ENCODE assay signal across 2 cellular contexts in the genomic region with DNA sequence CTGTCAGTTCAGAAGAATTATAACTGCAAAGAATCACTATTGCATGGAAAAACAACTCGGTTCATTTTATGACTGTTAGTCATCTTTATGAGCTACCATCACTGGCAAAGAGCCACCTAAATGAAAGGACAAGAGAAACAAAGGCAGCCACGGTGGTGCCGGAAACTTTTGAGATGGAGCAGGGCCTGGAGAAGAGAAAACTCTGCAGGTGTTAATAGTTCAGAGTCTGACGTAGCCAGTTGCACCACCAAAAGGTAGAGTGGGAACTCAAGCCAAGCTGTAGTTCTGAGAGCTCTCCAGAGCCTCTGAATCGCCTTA.
TF ChIP-seq lines count a peak whose summit lies in the region.

No MANE protein-coding gene starts in this region.

TF ChIP-seq in HCT116, 20 proteins besides CTCF, POLR2A, EP300 and RAD21:
- TF ChIP-seq FOSL1 (IDR thresholded peaks at IDR 0.05; ENCODE audit: low read depth) (no peak), CBX3 (IDR thresholded peaks at IDR 0.05; ENCODE audit: low read depth) (no peak), CEBPB (IDR thresholded peaks at IDR 0.05; ENCODE audit: low read depth) (no peak), EZH2 (IDR thresholded peaks at IDR 0.05) (no peak), POLR2AphosphoS5 (IDR thresholded peaks at IDR 0.05; ENCODE audit: low read depth, low read length) (no peak), SRF (IDR thresholded peaks at IDR 0.05; ENCODE audit: low read depth) (no peak), ZFX (IDR thresholded peaks at IDR 0.05) (no peak), ZNF274 (IDR thresholded peaks at IDR 0.05; ENCODE audit: low read depth, low read length) (no peak), JUND (IDR thresholded peaks at IDR 0.05) (no peak), EZH2phosphoT487 (IDR thresholded peaks at IDR 0.05; ENCODE audit: borderline replicate concordance) (no peak), SP1 (IDR thresholded peaks at IDR 0.05; ENCODE audit: low read depth) (no peak), EGR1 (IDR thresholded peaks at IDR 0.05; ENCODE audit: low read depth) (no peak)
- TF ChIP-seq, protein P1, sequence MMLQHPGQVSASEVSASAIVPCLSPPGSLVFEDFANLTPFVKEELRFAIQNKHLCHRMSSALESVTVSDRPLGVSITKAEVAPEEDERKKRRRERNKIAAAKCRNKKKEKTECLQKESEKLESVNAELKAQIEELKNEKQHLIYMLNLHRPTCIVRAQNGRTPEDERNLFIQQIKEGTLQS (IDR thresholded peaks at IDR 0.05): no peak
TF ChIP-seq in HCT116: peak in this region for 0.

TF ChIP-seq in K562, 482 proteins besides CTCF, POLR2A, EP300 and RAD21:
- TF ChIP-seq MED1 (CRISPR knock-in tag; IDR thresholded peaks at IDR 0.05; ENCODE audit: borderline replicate concordance) (no peak), MEF2D (tag; conservative IDR thresholded peaks at IDR 0.05; ENCODE audit: low read depth) (no peak), SIX5 (IDR thresholded peaks at IDR 0.05; ENCODE audit: borderline replicate concordance in 1 of 2, insufficient read depth in 1 of 2, low read depth in 1 of 2, low read length in 2 of 2) (no peak), ZNF589 (CRISPR knock-in tag; IDR thresholded peaks at IDR 0.05; ENCODE audit: low read depth) (no peak), ZBTB7A (IDR thresholded peaks at IDR 0.05; ENCODE audit: borderline replicate concordance, control insufficient read depth, low read depth, low read length) (no peak), SNIP1 (IDR thresholded peaks at IDR 0.05; ENCODE audit: low read depth) (no peak), PTBP1 (IDR thresholded peaks at IDR 0.05; ENCODE audit: low read depth, low read length) (no peak), NONO (IDR thresholded peaks at IDR 0.05; ENCODE audit: low read depth in 2 of 2, low read length in 1 of 2) (no peak), PURB (CRISPR knock-in tag; IDR thresholded peaks at IDR 0.05; ENCODE audit: low read depth) (no peak), MAFF (IDR thresholded peaks at IDR 0.05; ENCODE audit: low read length) (no peak), ZBED1 (IDR thresholded peaks at IDR 0.05) (no peak), TBL1XR1 (IDR thresholded peaks at IDR 0.05; ENCODE audit: low read length in 2 of 2) (no peak), RBM39 (optimal IDR thresholded peaks at IDR 0.05; ENCODE audit: low read depth, low read length) (no peak), ZNF444 (CRISPR knock-in tag; IDR thresholded peaks at IDR 0.05) (no peak), RHOXF2B (CRISPR knock-in tag; conservative IDR thresholded peaks at IDR 0.05) (no peak)
- TF ChIP-seq, protein P2, sequence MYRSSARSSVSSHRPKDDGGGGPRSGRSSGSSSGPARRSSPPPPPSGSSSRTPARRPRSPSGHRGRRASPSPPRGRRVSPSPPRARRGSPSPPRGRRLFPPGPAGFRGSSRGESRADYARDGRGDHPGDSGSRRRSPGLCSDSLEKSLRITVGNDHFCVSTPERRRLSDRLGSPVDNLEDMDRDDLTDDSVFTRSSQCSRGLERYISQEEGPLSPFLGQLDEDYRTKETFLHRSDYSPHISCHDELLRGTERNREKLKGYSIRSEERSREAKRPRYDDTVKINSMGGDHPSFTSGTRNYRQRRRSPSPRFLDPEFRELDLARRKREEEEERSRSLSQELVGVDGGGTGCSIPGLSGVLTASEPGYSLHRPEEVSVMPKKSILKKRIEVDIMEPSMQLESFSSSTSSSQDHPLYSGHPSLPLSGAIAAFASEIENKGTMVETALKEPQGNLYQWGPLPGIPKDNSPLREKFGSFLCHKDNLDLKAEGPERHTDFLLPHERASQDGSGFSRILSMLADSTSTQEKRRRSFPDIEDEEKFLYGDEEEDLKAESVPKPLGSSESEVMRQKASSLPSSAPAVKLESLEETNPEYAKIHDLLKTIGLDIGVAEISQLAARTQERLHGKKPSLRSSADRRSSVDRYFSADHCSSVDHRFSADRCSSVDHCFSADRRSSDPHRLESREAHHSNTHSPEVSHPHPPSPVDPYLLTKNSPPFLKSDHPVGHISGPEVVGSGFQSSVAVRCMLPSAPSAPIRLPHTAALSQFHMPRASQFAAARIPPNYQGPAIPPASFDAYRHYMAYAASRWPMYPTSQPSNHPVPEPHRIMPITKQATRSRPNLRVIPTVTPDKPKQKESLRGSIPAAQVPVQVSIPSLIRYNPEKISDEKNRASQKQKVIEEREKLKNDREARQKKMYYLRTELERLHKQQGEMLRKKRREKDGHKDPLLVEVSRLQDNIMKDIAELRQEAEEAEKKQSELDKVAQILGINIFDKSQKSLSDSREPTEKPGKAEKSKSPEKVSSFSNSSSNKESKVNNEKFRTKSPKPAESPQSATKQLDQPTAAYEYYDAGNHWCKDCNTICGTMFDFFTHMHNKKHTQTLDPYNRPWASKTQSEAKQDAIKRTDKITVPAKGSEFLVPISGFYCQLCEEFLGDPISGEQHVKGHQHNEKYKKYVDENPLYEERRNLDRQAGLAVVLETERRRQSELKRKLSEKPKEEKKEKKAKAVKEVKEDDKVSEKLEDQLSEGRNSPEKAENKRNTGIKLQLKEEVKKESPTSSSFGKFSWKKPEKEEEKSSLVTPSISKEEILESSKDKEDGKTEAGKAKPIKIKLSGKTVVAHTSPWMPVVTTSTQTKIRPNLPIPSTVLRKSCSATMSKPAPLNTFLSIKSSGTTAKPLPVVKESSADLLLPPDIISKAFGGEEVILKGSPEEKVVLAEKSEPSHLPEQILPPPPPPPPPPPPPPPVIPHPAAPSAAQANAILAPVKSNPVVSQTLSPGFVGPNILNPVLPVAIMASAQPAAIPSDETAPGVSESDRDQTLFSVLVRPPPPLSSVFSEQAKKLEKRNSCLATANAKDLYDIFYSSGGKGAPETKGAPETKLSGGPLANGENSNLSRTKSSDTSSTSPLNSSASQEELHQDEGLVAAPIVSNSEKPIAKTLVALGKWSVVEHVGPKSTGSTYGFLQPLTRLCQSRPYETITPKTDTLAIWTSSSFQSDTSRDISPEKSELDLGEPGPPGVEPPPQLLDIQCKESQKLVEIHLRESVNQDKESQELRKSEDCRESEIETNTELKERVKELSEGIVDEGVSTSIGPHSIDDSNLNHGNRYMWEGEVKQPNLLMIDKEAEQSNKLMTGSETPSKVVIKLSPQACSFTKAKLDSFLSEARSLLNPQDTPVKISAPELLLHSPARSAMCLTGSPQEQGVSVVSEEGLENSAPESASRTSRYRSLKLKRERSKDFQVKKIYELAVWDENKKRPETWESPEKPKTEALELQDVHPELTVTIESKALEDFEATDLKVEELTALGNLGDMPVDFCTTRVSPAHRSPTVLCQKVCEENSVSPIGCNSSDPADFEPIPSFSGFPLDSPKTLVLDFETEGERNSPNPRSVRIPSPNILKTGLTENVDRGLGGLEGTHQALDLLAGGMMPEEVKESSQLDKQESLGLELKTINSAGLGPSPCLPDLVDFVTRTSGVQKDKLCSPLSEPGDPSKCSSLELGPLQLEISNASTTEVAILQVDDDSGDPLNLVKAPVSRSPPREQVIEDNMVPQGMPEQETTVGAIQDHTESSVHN (IDR thresholded peaks at IDR 0.05; ENCODE audit: borderline replicate concordance in 1 of 2, low read depth in 1 of 2): no peak
- TF ChIP-seq, protein P3, sequence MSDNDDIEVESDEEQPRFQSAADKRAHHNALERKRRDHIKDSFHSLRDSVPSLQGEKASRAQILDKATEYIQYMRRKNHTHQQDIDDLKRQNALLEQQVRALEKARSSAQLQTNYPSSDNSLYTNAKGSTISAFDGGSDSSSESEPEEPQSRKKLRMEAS (CRISPR knock-in tag; IDR thresholded peaks at IDR 0.05): no peak
- TF ChIP-seq, protein P4, sequence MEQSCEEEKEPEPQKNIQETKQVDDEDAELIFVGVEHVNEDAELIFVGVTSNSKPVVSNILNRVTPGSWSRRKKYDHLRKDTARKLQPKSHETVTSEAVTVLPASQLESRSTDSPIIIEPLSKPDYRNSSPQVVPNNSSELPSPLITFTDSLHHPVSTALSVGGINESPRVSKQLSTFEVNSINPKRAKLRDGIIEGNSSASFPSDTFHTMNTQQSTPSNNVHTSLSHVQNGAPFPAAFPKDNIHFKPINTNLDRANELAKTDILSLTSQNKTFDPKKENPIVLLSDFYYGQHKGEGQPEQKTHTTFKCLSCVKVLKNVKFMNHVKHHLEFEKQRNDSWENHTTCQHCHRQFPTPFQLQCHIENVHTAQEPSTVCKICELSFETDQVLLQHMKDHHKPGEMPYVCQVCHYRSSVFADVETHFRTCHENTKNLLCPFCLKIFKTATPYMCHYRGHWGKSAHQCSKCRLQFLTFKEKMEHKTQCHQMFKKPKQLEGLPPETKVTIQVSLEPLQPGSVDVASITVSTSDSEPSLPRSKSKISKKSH (CRISPR knock-in tag; IDR thresholded peaks at IDR 0.05): no peak
TF ChIP-seq in K562: peak in this region for 0.
